In genomic region chr15:40845036-40845435, GRCh38 we compare ENCODE assay signal across 9 cellular contexts. TPM values are rescaled to one million over a fixed set of nuclear protein-coding genes. Genes with fewer than 3 reads are reported as not detected.
DNase-seq lines count a peak whose midpoint lies in the region; ATAC-seq and TF ChIP-seq lines count a peak whose summit lies in the region.
"Had no signal": no experiment of that assay in that cellular context is flagged by ENCODE, and none has a peak within 500 bp of the region (broad histone marks: within the 10 kb centered on the region; RNA-seq: fewer than 3 reads in every experiment).

No MANE protein-coding gene starts in this region.

- no peak overlapping the region for H2AFZ ChIP-seq in HCT116 (ENCODE audit: low read depth, low read length, poor library complexity, severe bottlenecking)

- DNase-seq in HCT116 (ENCODE audit: low read depth, low spot score) (no peak), SK-N-MC (ENCODE audit: low read depth, low spot score) (no peak), glutamatergic neuron (no peak), islet precursor cell (no peak), left lobe of liver (ENCODE audit: low spot score) (no peak), left ventricle myocardium superior (no peak)
- DNase-seq in activated CD8-positive, alpha-beta memory T cell treated with anti-CD3 and anti-CD28 coated beads, Interleukin-2, amount 50 U/mL, for 4 hours, result no peak
- DNase-seq: NCI-H2107 had no signal

- CTCF ChIA-PET in HCT116 (lab: Charles Lee), result interaction anchor here (0.6 to 5.2 kb wide), 4 partner anchors 13 to 50 kb away, joined by 3 to 61 read pairs (median 5); partner anchors contain the start of gene VPS18

- RAD21 ChIA-PET in HCT116 (lab: Charles Lee; ENCODE audit: low non-redundant PET in 1 of 2, low total read pairs in 2 of 2, uncharacterized antibody in 2 of 2, unreplicated experiment in 2 of 2), result no interaction called here

- H3K9me3 Mint-ChIP-seq in glutamatergic neuron (ENCODE audit: unreplicated experiment), result peaks cover 3% of the 10 kb centered on the region

- H3K27ac Mint-ChIP-seq in glutamatergic neuron (ENCODE audit: unreplicated experiment), result no peak overlapping the region

- POLR2A ChIA-PET in HCT116 (lab: Charles Lee), result no interaction called here

- H3K4me2 ChIP-seq in HCT116 (ENCODE audit: low read length), result peak overlapping the region; percentile 99

- no peaks in the 10 kb centered on the region for H3K9me2 ChIP-seq in HCT116 (ENCODE audit: insufficient read depth)

- ATAC-seq in HCT116 (no peak), left lobe of liver (no peak), left ventricle myocardium superior (no peak)

- no peaks in the 10 kb centered on the region for H3K36me3 Mint-ChIP-seq in glutamatergic neuron (ENCODE audit: unreplicated experiment)

- TF ChIP-seq RAD21 in HCT116 (IDR thresholded peaks at IDR 0.05; ENCODE audit: low read depth), result no peak

- H3K4me3 ChIP-seq in HCT116 (replicated peaks in 1 of 2; ENCODE audit: low read depth in 1 of 2, low read length in 2 of 2) (peak overlapping the region; percentile 79 to 95), SK-N-MC (peak overlapping the region; percentile 78; the same call in 1 of the 2 replicates), skeletal muscle tissue (ENCODE audit: low read length in 3 of 3) (peak overlapping the region in 2 of 3 donors; percentile 58 to 59)

- H3K9ac ChIP-seq in HCT116 (ENCODE audit: low read length), result peak overlapping the region; percentile 77
- H3K9ac ChIP-seq in SK-N-MC (ENCODE audit: insufficient read length), result no peak overlapping the region
- no peak overlapping the region for H3K9ac ChIP-seq in skeletal muscle tissue (ENCODE audit: low read depth in 1 of 3, low read length in 3 of 3)

- no TSS peak for BruUV-seq in HCT116 (replicated peaks; lab: Mats Ljungman, UMichigan)

- H3K27ac ChIP-seq in HCT116 (ENCODE audit: low read depth, low read length), result peak overlapping the region; percentile 93
- H3K27ac ChIP-seq in SK-N-MC, result no peak overlapping the region
- no peak overlapping the region for H3K27ac ChIP-seq in skeletal muscle tissue (ENCODE audit: low read depth, low read length)

- H3K79me2 ChIP-seq in HCT116 (ENCODE audit: insufficient read depth, low read length), result peaks cover 59% of the 10 kb centered on the region

- H3K27me3 ChIP-seq in HCT116 (ENCODE audit: insufficient read depth, low read length), result no peaks in the 10 kb centered on the region
- peaks cover 30 to 37% (median 33%) of the 10 kb centered on the region in 3 donors for H3K27me3 ChIP-seq in skeletal muscle tissue (ENCODE audit: control insufficient read depth in 3 of 3, insufficient read depth in 3 of 3, low read length in 3 of 3)

- H4K20me1 ChIP-seq in HCT116 (ENCODE audit: insufficient read depth), result no peaks in the 10 kb centered on the region; the same call in 1 of the 2 replicates

- intact Hi-C loops in HCT116 (cut with micrococcal nuclease) (loop anchor here (2.0 kb wide), 1 partner anchor 58 kb away; no protein-coding TSS in a partner anchor), left ventricle myocardium superior (cut with micrococcal nuclease) (no loop called here)

- no peak for TF ChIP-seq POLR2A in HCT116 (IDR thresholded peaks at IDR 0.05; ENCODE audit: borderline replicate concordance, extremely low read depth, insufficient read depth, insufficient read length)

- H3K4me1 ChIP-seq in HCT116 (ENCODE audit: control insufficient read depth in 1 of 2, insufficient read depth in 2 of 2, low read length in 2 of 2) (peaks cover 37 to 48% of the 10 kb centered on the region in 2 experiments), skeletal muscle tissue (ENCODE audit: control insufficient read depth in 3 of 3, insufficient read depth in 3 of 3, low read length in 3 of 3) (peaks cover 8 to 12% (median 10%) of the 10 kb centered on the region in 3 donors)

- peak overlapping the region; percentile 84 for H3K4me3 Mint-ChIP-seq in glutamatergic neuron (ENCODE audit: unreplicated experiment)

- H3K4me1 Mint-ChIP-seq in glutamatergic neuron (ENCODE audit: low read depth, unreplicated experiment), result peaks cover 12% of the 10 kb centered on the region

- H3K27me3 Mint-ChIP-seq in glutamatergic neuron (ENCODE audit: unreplicated experiment), result peaks cover 18% of the 10 kb centered on the region

- no peaks in the 10 kb centered on the region for H3K9me3 ChIP-seq in HCT116 (ENCODE audit: control insufficient read depth in 1 of 2, insufficient read depth in 1 of 2, low read depth in 1 of 2, low read length in 2 of 2)
- H3K9me3 ChIP-seq in SK-N-MC (ENCODE audit: low read depth, low read length), result no peaks in the 10 kb centered on the region
- no peaks in the 10 kb centered on the region for H3K9me3 ChIP-seq in skeletal muscle tissue (ENCODE audit: control insufficient read depth in 3 of 3, low read length in 3 of 3)

- no peak for TF ChIP-seq CTCF in HCT116 (IDR thresholded peaks at IDR 0.05 in 2 of 3, conservative IDR thresholded peaks at IDR 0.05 in 1 of 3; ENCODE audit: borderline replicate concordance in 1 of 3, insufficient read depth in 1 of 3, low read depth in 2 of 3, low read length in 2 of 3)
- no peak for TF ChIP-seq CTCF in glutamatergic neuron (IDR thresholded peaks at IDR 0.05; ENCODE audit: partially characterized antibody, unreplicated experiment)

- peaks cover 5 to 10% of the 10 kb centered on the region in 2 experiments; a peak in 3 of 4 replicates for H3K36me3 ChIP-seq in HCT116 (ENCODE audit: control insufficient read depth in 1 of 2, insufficient read depth in 2 of 2, low read length in 2 of 2)
- no peaks in the 10 kb centered on the region for H3K36me3 ChIP-seq in SK-N-MC (ENCODE audit: insufficient read depth, low read length)
- H3K36me3 ChIP-seq in skeletal muscle tissue (ENCODE audit: control insufficient read depth in 3 of 3, insufficient read depth in 3 of 3, low read length in 3 of 3), result no peaks in the 10 kb centered on the region

TF ChIP-seq in HCT116, 20 proteins besides CTCF, POLR2A, EP300 and RAD21:
- no peak for TF ChIP-seq YY1 (IDR thresholded peaks at IDR 0.05; ENCODE audit: extremely low read depth, insufficient replicate concordance, low read depth, low read length)
- TF ChIP-seq SP1 (IDR thresholded peaks at IDR 0.05; ENCODE audit: low read depth), result no peak
- TF ChIP-seq FOSL1 (IDR thresholded peaks at IDR 0.05; ENCODE audit: low read depth), result no peak
- TF ChIP-seq SIN3A (IDR thresholded peaks at IDR 0.05; ENCODE audit: low read depth), result no peak
- no peak for TF ChIP-seq ZBTB33 (IDR thresholded peaks at IDR 0.05; ENCODE audit: extremely low read depth, insufficient replicate concordance, low read length)
- no peak for TF ChIP-seq TCF7L2 (IDR thresholded peaks at IDR 0.05; ENCODE audit: borderline replicate concordance, extremely low read depth, insufficient read depth, insufficient read length)
- TF ChIP-seq ZNF274 (IDR thresholded peaks at IDR 0.05; ENCODE audit: low read depth, low read length), result no peak
TF ChIP-seq in HCT116: peak in this region for 0.

RNA-seq across cellular contexts. Expression of gene SPINT1, which starts 1.2 kb away (rescaled TPM):
- total RNA-seq in HCT116 (2021; ENCODE audit: unreplicated experiment) (123 TPM), glutamatergic neuron (ENCODE audit: unreplicated experiment) (6.0 TPM), skeletal muscle tissue (under 0.01 TPM), left lobe of liver (1.6 TPM), left ventricle myocardium superior (1.0 TPM)
- polyA plus RNA-seq in HCT116 (2012), result 142 and 165 TPM in 2 replicates

RNA-seq across cellular contexts. Expression of gene PPP1R14D, which starts 16.5 kb away (rescaled TPM):
- not detected for total RNA-seq in HCT116 (2021; ENCODE audit: unreplicated experiment)
- 0.09 TPM in 1 of 2 replicates, not detected in the other for polyA plus RNA-seq in HCT116 (2012)
- not detected for total RNA-seq in glutamatergic neuron (ENCODE audit: unreplicated experiment)
- total RNA-seq in skeletal muscle tissue, result not detected
- total RNA-seq in left lobe of liver, result not detected
- total RNA-seq in left ventricle myocardium superior, result not detected

RNA-seq across cellular contexts. Expression of gene RHOV, which starts 29.0 kb away (rescaled TPM):
- total RNA-seq in HCT116 (2021; ENCODE audit: unreplicated experiment) (6.0 TPM), glutamatergic neuron (ENCODE audit: unreplicated experiment) (1.8 TPM), skeletal muscle tissue (1.0 TPM), left lobe of liver (not detected), left ventricle myocardium superior (not detected)
- polyA plus RNA-seq in HCT116 (2012), result 4.2 and 4.5 TPM in 2 replicates

RNA-seq across cellular contexts. Expression of gene DNAJC17, which starts 37.8 kb away (rescaled TPM):
- total RNA-seq in HCT116 (2021; ENCODE audit: unreplicated experiment), result 36.1 TPM
- 37.1 and 40.5 TPM in 2 replicates for polyA plus RNA-seq in HCT116 (2012)
- total RNA-seq in glutamatergic neuron (ENCODE audit: unreplicated experiment), result 43.2 TPM
- total RNA-seq in skeletal muscle tissue, result 10.4 TPM
- 31.3 TPM for total RNA-seq in left lobe of liver
- total RNA-seq in left ventricle myocardium superior, result 16.2 TPM

RNA-seq across cellular contexts. Expression of gene ZFYVE19, which starts 38.1 kb away (rescaled TPM):
- total RNA-seq in HCT116 (2021; ENCODE audit: unreplicated experiment) (29.1 TPM), glutamatergic neuron (ENCODE audit: unreplicated experiment) (11.8 TPM), skeletal muscle tissue (19.8 TPM), left lobe of liver (19.9 TPM), left ventricle myocardium superior (30.9 TPM)
- 36.0 and 37.7 TPM in 2 replicates for polyA plus RNA-seq in HCT116 (2012)

Comparison
In these comparisons a context has a peak if more than half of its experiments do, and no peak if none do; other contexts are left out.
1. RNA of gene SPINT1, which starts 1.2 kb away (total RNA-seq): 123 TPM in HCT116 (single experiment); 6.0 TPM in glutamatergic neuron (single experiment), 1.6 TPM in left lobe of liver (single experiment), 1.0 TPM in left ventricle myocardium superior (single experiment) and under 0.01 TPM in skeletal muscle tissue (single experiment); every median in the first group is over 10 times any median in the second.
2. Peak in every context shown above with its lines, with median percentiles within 50 percentile points of each other: H3K4me3 ChIP-seq.